17 cellular contexts compared by ENCODE assay signal in genomic region chr2:217361491-217361890, GRCh38.
DNase-seq lines count a peak whose midpoint lies in the region; ATAC-seq and TF ChIP-seq lines count a peak whose summit lies in the region.
"Had no signal": no experiment of that assay in that cellular context is flagged by ENCODE, and none has a peak within 500 bp of the region (broad histone marks: within the 10 kb centered on the region; RNA-seq: fewer than 3 reads in every experiment).

No MANE protein-coding gene starts in this region.

- H4K20me1 ChIP-seq in PC-9 (ENCODE audit: insufficient read depth), result no peaks in the 10 kb centered on the region

- CTCF ChIA-PET in PC-9 (lab: Charles Lee), result interaction anchor here (0.6 to 0.7 kb wide), 3 partner anchors 241 to 362 kb away, joined by 3 to 4 read pairs (median 3); no protein-coding TSS in a partner anchor

- H3K9me2 ChIP-seq in PC-9 (ENCODE audit: insufficient read depth), result no peaks in the 10 kb centered on the region

- POLR2A ChIA-PET in PC-9 (lab: Charles Lee; ENCODE audit: unreplicated experiment), result interaction anchor here (0.6 kb wide), 2 partner anchors 72 to 292 kb away, joined by 3 to 18 read pairs; no protein-coding TSS in a partner anchor

- no peaks in the 10 kb centered on the region for H3K79me2 ChIP-seq in PC-9 (ENCODE audit: low read depth)

- WGBS in esophagus muscularis mucosa, result 24% methylated on average over 2 of the region's 2 CpGs
- 34 to 36% methylated on average over 2 of the region's 2 CpGs for WGBS in transverse colon (ENCODE audit: low coverage in 1 of 2), 2 donors

- no peak for ATAC-seq in GM21390 (IDR thresholded peaks at IDR 0.05; ENCODE audit: unreplicated experiment)
- ATAC-seq: CD8-positive, alpha-beta T cell; stimulated activated effector memory CD8-positive, alpha-beta T cell treated with anti-CD3 and anti-CD28 coated beads, Interleukin-12 subunit alpha, Interleukin-12 subunit beta, amount 100 ng/mL, for 72 hours had no signal

- H3K36me3 ChIP-seq in PC-9 (ENCODE audit: low read depth) (no peaks in the 10 kb centered on the region), esophagus muscularis mucosa (no peaks in the 10 kb centered on the region), muscle layer of duodenum (ENCODE audit: control insufficient read depth in 1 of 2, insufficient read depth in 2 of 2, low read length in 2 of 2) (no peaks in the 10 kb centered on the region), transverse colon (no peaks in the 10 kb centered on the region)
- H3K36me3 ChIP-seq: brain microvascular endothelial cell had no signal

- no peak for TF ChIP-seq CTCF in PC-9 (conservative IDR thresholded peaks at IDR 0.05)
- TF ChIP-seq CTCF in esophagus muscularis mucosa (IDR thresholded peaks at IDR 0.05), result no peak
- no peak for TF ChIP-seq CTCF in transverse colon (IDR thresholded peaks at IDR 0.05)

- no peak for DNase-seq in PC-9
- peak; percentile 66 for DNase-seq in esophagus muscularis mucosa (ENCODE audit: extremely low spot score)
- no peak for DNase-seq in transverse colon
- no peak for DNase-seq in GF-D8 (lab: John Stamatoyannopoulos, UW)
- DNase-seq in dermis blood vessel endothelial cell, result no peak
- no peak for DNase-seq in GDM1 (lab: John Stamatoyannopoulos, UW)
- DNase-seq: activated gamma-delta T cell; brain microvascular endothelial cell; CD8-positive, alpha-beta T cell; effector memory CD4-positive, alpha-beta T cell; immature natural killer cell; NCI-H345 had no signal

- in situ Hi-C loops in transverse colon (cut with MboI; ENCODE audit: low pct_ligation_motif_present in 1 of 4, low pct_unique_long_range_greater_than_20kb in 1 of 4, low sequenced_read_pairs in 3 of 4), result no loop called here

- TF ChIP-seq EP300 in esophagus muscularis mucosa (IDR thresholded peaks at IDR 0.05), result no peak
- TF ChIP-seq EP300 in transverse colon (IDR thresholded peaks at IDR 0.05; ENCODE audit: low read depth), result no peak

- intact Hi-C loops in PC-9 (cut with micrococcal nuclease; ENCODE audit: unreplicated experiment) (loop anchor here (1.0 to 2.0 kb wide), 2 partner anchors 30 to 255 kb away; no protein-coding TSS in a partner anchor), esophagus muscularis mucosa (cut with DNase I) (loop anchor here (5.0 to 10.0 kb wide), 4 partner anchors 66 to 669 kb away; no protein-coding TSS in a partner anchor), transverse colon (cut with DNase I; ENCODE audit: low total_unique reads) (no loop called here)

- peak overlapping the region; percentile 55 for H3K27ac ChIP-seq in PC-9
- H3K27ac ChIP-seq in esophagus muscularis mucosa (replicated peaks in 1 of 4), result peak overlapping the region; percentile 80 to 84 (median 82)
- H3K27ac ChIP-seq in muscle layer of duodenum (ENCODE audit: low read length), result peak overlapping the region; percentile 62
- H3K27ac ChIP-seq in transverse colon, result peak overlapping the region; percentile 71 to 82 (median 76)
- H3K27ac ChIP-seq: brain microvascular endothelial cell, HL-60, VCaP had no signal

- TF ChIP-seq POLR2A in esophagus muscularis mucosa (IDR thresholded peaks at IDR 0.05; ENCODE audit: low read depth) (no peak), transverse colon (IDR thresholded peaks at IDR 0.05) (no peak)

- H3K4me3 ChIP-seq in PC-9 (no peak overlapping the region), esophagus muscularis mucosa (peak overlapping the region in 1 of 4 donors; percentile 1), muscle layer of duodenum (ENCODE audit: low read depth in 1 of 2, low read length in 2 of 2) (no peak overlapping the region), transverse colon (no peak overlapping the region)

- no peaks in the 10 kb centered on the region for H3K27me3 ChIP-seq in PC-9 (ENCODE audit: insufficient read depth, low read depth)
- no peaks in the 10 kb centered on the region for H3K27me3 ChIP-seq in esophagus muscularis mucosa
- H3K27me3 ChIP-seq in muscle layer of duodenum (ENCODE audit: low read depth, low read length), result no peaks in the 10 kb centered on the region
- H3K27me3 ChIP-seq in transverse colon, result no peaks in the 10 kb centered on the region
- H3K27me3 ChIP-seq: brain microvascular endothelial cell had no signal

- no peaks in the 10 kb centered on the region for H3K9me3 ChIP-seq in PC-9 (ENCODE audit: insufficient read depth, low read depth)
- no peaks in the 10 kb centered on the region for H3K9me3 ChIP-seq in esophagus muscularis mucosa
- H3K9me3 ChIP-seq in muscle layer of duodenum (ENCODE audit: control insufficient read depth in 1 of 2, low read length in 2 of 2), result no peaks in the 10 kb centered on the region
- no peaks in the 10 kb centered on the region for H3K9me3 ChIP-seq in transverse colon

- no peak overlapping the region for H2AFZ ChIP-seq in PC-9

- H3K4me1 ChIP-seq in PC-9 (replicated peaks; ENCODE audit: insufficient read depth) (peaks cover 54% of the 10 kb centered on the region), esophagus muscularis mucosa (peaks cover 31 to 98% (median 82%) of the 10 kb centered on the region in 4 donors), muscle layer of duodenum (ENCODE audit: control insufficient read depth in 1 of 2, insufficient read depth in 2 of 2, low read length in 2 of 2) (peaks cover 24 to 30% of the 10 kb centered on the region in 2 donors), transverse colon (peaks cover 3 to 30% (median 13%) of the 10 kb centered on the region in 4 donors)

- H3F3A ChIP-seq in PC-9 (ENCODE audit: insufficient read depth, low read depth), result peaks cover 33% of the 10 kb centered on the region

- no TSS peak for BruUV-seq in PC-9 (replicated peaks; lab: Mats Ljungman, UMichigan)

- H3K4me2 ChIP-seq in PC-9, result peak overlapping the region; percentile 39
